1 cellular context compared by ENCODE assay signal in the genomic region with DNA sequence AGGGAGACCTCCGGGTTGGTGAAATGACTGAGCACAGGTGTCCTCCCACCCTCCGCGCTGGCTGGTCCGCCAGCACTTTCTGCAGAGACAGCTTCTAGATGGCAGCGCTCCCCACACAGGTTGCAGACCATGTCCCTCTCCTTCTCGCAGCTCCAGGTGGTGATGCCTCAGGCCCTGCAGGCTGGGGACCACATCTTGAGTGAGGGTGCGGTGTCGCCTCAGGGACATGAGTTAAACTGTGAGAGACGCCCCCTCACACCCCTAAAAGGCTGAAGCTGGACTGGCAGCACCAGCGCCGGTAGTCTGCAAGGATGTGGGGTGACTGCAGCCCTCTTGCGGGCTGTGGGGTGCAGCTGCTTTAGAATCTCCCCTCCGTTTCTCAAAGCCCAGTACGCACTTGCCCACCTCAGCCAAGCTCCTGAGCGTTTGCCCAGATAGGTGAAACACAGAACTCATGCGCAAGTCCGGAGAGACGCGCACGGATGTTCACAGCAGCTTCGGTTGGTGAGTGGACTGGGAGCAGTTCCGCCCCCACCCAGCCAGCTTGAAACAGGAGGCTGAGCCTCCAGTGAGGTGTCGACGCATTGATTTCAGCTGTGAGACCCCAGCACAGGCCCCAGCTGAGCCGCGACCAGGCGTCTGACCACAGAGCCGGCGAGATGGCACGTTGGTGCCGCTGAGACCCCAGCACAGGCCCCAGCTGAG.
TF ChIP-seq lines count a peak whose summit lies in the region.

No MANE protein-coding gene starts in this region.

TF ChIP-seq in HepG2, 621 proteins besides CTCF, POLR2A, EP300 and RAD21:
- TF ChIP-seq, protein P1, sequence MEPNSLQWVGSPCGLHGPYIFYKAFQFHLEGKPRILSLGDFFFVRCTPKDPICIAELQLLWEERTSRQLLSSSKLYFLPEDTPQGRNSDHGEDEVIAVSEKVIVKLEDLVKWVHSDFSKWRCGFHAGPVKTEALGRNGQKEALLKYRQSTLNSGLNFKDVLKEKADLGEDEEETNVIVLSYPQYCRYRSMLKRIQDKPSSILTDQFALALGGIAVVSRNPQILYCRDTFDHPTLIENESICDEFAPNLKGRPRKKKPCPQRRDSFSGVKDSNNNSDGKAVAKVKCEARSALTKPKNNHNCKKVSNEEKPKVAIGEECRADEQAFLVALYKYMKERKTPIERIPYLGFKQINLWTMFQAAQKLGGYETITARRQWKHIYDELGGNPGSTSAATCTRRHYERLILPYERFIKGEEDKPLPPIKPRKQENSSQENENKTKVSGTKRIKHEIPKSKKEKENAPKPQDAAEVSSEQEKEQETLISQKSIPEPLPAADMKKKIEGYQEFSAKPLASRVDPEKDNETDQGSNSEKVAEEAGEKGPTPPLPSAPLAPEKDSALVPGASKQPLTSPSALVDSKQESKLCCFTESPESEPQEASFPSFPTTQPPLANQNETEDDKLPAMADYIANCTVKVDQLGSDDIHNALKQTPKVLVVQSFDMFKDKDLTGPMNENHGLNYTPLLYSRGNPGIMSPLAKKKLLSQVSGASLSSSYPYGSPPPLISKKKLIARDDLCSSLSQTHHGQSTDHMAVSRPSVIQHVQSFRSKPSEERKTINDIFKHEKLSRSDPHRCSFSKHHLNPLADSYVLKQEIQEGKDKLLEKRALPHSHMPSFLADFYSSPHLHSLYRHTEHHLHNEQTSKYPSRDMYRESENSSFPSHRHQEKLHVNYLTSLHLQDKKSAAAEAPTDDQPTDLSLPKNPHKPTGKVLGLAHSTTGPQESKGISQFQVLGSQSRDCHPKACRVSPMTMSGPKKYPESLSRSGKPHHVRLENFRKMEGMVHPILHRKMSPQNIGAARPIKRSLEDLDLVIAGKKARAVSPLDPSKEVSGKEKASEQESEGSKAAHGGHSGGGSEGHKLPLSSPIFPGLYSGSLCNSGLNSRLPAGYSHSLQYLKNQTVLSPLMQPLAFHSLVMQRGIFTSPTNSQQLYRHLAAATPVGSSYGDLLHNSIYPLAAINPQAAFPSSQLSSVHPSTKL (CRISPR knock-in tag; IDR thresholded peaks at IDR 0.05), result no peak
- TF ChIP-seq ZMYM2 (CRISPR knock-in tag; IDR thresholded peaks at IDR 0.05), result no peak
- TF ChIP-seq, protein P2, sequence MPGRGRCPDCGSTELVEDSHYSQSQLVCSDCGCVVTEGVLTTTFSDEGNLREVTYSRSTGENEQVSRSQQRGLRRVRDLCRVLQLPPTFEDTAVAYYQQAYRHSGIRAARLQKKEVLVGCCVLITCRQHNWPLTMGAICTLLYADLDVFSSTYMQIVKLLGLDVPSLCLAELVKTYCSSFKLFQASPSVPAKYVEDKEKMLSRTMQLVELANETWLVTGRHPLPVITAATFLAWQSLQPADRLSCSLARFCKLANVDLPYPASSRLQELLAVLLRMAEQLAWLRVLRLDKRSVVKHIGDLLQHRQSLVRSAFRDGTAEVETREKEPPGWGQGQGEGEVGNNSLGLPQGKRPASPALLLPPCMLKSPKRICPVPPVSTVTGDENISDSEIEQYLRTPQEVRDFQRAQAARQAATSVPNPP (CRISPR knock-in tag; IDR thresholded peaks at IDR 0.05), result no peak
- no peak for TF ChIP-seq MAFF (IDR thresholded peaks at IDR 0.05; ENCODE audit: low read depth, low read length)
- no peak for TF ChIP-seq RELA (CRISPR knock-in tag; IDR thresholded peaks at IDR 0.05)
- TF ChIP-seq U2AF1 (optimal IDR thresholded peaks at IDR 0.05; ENCODE audit: low read depth, low read length), result no peak
- no peak for TF ChIP-seq NFRKB (IDR thresholded peaks at IDR 0.05)
- no peak for TF ChIP-seq ZNF30 (CRISPR knock-in tag; IDR thresholded peaks at IDR 0.05)
- TF ChIP-seq, protein P3, sequence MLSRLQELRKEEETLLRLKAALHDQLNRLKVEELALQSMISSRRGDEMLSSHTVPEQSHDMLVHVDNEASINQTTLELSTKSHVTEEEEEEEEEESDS (CRISPR knock-in tag; IDR thresholded peaks at IDR 0.05; ENCODE audit: borderline replicate concordance), result no peak
- TF ChIP-seq MAFK (conservative IDR thresholded peaks at IDR 0.05 in 1 of 2, IDR thresholded peaks at IDR 0.05 in 1 of 2; ENCODE audit: low read length in 2 of 2), result no peak
- TF ChIP-seq, protein P4, sequence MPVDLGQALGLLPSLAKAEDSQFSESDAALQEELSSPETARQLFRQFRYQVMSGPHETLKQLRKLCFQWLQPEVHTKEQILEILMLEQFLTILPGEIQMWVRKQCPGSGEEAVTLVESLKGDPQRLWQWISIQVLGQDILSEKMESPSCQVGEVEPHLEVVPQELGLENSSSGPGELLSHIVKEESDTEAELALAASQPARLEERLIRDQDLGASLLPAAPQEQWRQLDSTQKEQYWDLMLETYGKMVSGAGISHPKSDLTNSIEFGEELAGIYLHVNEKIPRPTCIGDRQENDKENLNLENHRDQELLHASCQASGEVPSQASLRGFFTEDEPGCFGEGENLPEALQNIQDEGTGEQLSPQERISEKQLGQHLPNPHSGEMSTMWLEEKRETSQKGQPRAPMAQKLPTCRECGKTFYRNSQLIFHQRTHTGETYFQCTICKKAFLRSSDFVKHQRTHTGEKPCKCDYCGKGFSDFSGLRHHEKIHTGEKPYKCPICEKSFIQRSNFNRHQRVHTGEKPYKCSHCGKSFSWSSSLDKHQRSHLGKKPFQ (CRISPR knock-in tag; IDR thresholded peaks at IDR 0.05; ENCODE audit: insufficient replicate concordance), result no peak
- TF ChIP-seq ATM (IDR thresholded peaks at IDR 0.05; ENCODE audit: borderline replicate concordance), result no peak
